1 cellular context compared by ENCODE assay signal in genomic region chr1:202888204-202888506, GRCh38.
TF ChIP-seq lines count a peak whose summit lies in the region.

No MANE protein-coding gene starts in this region.

TF ChIP-seq in K562, 482 proteins besides CTCF, POLR2A, EP300 and RAD21 (continued from another document and continues in another):
- no peak for TF ChIP-seq THRA (IDR thresholded peaks at IDR 0.05)
- TF ChIP-seq NCOA2 (IDR thresholded peaks at IDR 0.05; ENCODE audit: partially characterized antibody in 2 of 2), result no peak
- TF ChIP-seq GTF3C2 (IDR thresholded peaks at IDR 0.05; ENCODE audit: borderline replicate concordance, extremely low read depth, insufficient read length), result no peak
- TF ChIP-seq MYBL2 (IDR thresholded peaks at IDR 0.05; ENCODE audit: low read depth), result no peak
- no peak for TF ChIP-seq MYBL2 (CRISPR knock-in tag; IDR thresholded peaks at IDR 0.05; ENCODE audit: borderline replicate concordance)
- no peak for TF ChIP-seq NCOA6 (IDR thresholded peaks at IDR 0.05)
- TF ChIP-seq LEF1 (IDR thresholded peaks at IDR 0.05), result no peak
- 0 out of 2 replicates have a peak, but pooled peaks have one; percentile 16 for TF ChIP-seq NBN (IDR thresholded peaks at IDR 0.05; ENCODE audit: low read depth)
- TF ChIP-seq MECOM (CRISPR knock-in tag; IDR thresholded peaks at IDR 0.05), result 0 out of 2 replicates have a peak, but pooled peaks have one; percentile 45
- TF ChIP-seq SMARCA4 (IDR thresholded peaks at IDR 0.05), result no peak; the same call in 1 of the 2 replicates
- TF ChIP-seq THRAP3 (IDR thresholded peaks at IDR 0.05; ENCODE audit: borderline replicate concordance), result 0 out of 2 replicates have a peak, but pooled peaks have one; percentile 10
- no peak for TF ChIP-seq CHCHD3 (CRISPR knock-in tag; IDR thresholded peaks at IDR 0.05)
- no peak for TF ChIP-seq ZNF232 (CRISPR knock-in tag; IDR thresholded peaks at IDR 0.05)
- TF ChIP-seq USF2 (CRISPR knock-in tag; IDR thresholded peaks at IDR 0.05), result no peak
- no peak for TF ChIP-seq MCM3 (IDR thresholded peaks at IDR 0.05)
- no peak for TF ChIP-seq ZNF766 (CRISPR knock-in tag; conservative IDR thresholded peaks at IDR 0.05)
- no peak for TF ChIP-seq SIX5 (IDR thresholded peaks at IDR 0.05; ENCODE audit: borderline replicate concordance in 1 of 2, insufficient read depth in 1 of 2, low read depth in 1 of 2, low read length in 2 of 2)
- TF ChIP-seq HMBOX1 (IDR thresholded peaks at IDR 0.05), result no peak
- TF ChIP-seq ZBTB40 (IDR thresholded peaks at IDR 0.05), result 0 out of 2 replicates have a peak, but pooled peaks have one; percentile 33
- TF ChIP-seq ZBTB40 (CRISPR knock-in tag; IDR thresholded peaks at IDR 0.05), result no peak
- TF ChIP-seq ZNF511 (CRISPR knock-in tag; IDR thresholded peaks at IDR 0.05), result no peak
- no peak for TF ChIP-seq NFRKB (IDR thresholded peaks at IDR 0.05; ENCODE audit: low read depth)
- peak in 1 of 2 experiments; percentile 64; a peak in 1 of 4 replicates for TF ChIP-seq MLLT1 (IDR thresholded peaks at IDR 0.05)
- TF ChIP-seq SMARCE1 (IDR thresholded peaks at IDR 0.05), result peak; percentile 39; the same call in 1 of the 2 replicates
- TF ChIP-seq KDM4B (IDR thresholded peaks at IDR 0.05; ENCODE audit: borderline replicate concordance in 2 of 2, low read depth in 1 of 2), result 0 out of 4 replicates have a peak, but pooled peaks of 1 of the 2 experiments have one; percentile 5
- no peak for TF ChIP-seq CTBP1 (IDR thresholded peaks at IDR 0.05; ENCODE audit: borderline replicate concordance)
- TF ChIP-seq ZNF3 (CRISPR knock-in tag; IDR thresholded peaks at IDR 0.05), result no peak
- TF ChIP-seq ATF2 (CRISPR knock-in tag; IDR thresholded peaks at IDR 0.05), result no peak
- no peak for TF ChIP-seq TCF3 (CRISPR knock-in tag; IDR thresholded peaks at IDR 0.05)
- 0 out of 2 replicates have a peak, but pooled peaks have one; percentile 2 for TF ChIP-seq CREB1 (IDR thresholded peaks at IDR 0.05)
- no peak for TF ChIP-seq CREB1 (CRISPR knock-in tag; IDR thresholded peaks at IDR 0.05)
